28 cellular contexts compared by ENCODE assay signal in the genomic region with DNA sequence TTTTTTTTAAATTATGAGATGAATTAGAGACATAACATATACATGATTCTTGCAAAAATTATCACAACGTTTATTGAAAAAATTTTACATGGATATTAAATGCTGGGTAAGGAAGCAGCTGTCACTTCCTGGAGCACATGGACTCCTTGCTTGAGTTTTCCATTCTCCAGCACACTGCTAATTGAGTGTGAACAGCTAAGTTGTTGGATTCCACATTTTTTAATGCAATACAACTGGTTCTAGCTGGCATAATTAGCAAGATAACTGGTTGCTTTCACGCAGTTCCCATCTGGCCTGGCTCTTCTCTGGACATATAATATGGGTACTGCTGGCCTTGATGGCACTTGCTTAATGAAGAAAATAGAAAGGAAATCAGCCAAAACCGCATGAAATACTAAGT. TPM values are rescaled to one million over a fixed set of nuclear protein-coding genes. Genes with fewer than 3 reads are reported as not detected.
"Had no signal": no experiment of that assay in that cellular context is flagged by ENCODE, and none has a peak within 500 bp of the region (broad histone marks: within the 10 kb centered on the region; RNA-seq: fewer than 3 reads in every experiment).

No MANE protein-coding gene starts in this region.

- H3K27ac ChIP-seq: cardiac muscle cell, dorsolateral prefrontal cortex, epithelial cell of prostate, foreskin keratinocyte, prostate gland, right atrium auricular region, stomach, upper lobe of left lung had no signal

- H3K4me1 ChIP-seq: foreskin keratinocyte, prostate gland, right atrium auricular region, stomach, upper lobe of left lung had no signal

- DNase-seq: activated CD4-positive, alpha-beta T cell treated with anti-CD3 and anti-CD28 coated beads for 48 hours; activated CD8-positive, alpha-beta T cell treated with anti-CD3 and anti-CD28 coated beads for 36 hours; activated naive CD4-positive, alpha-beta T cell treated with Interleukin-2 at 50 U/mL for 16 hours; activated naive CD8-positive, alpha-beta T cell treated with anti-CD3 and anti-CD28 coated beads, Interleukin-2, amount 10 ng/mL, durations not matched to agents 7 days and 5 days; activated T-cell treated with anti-CD3 and anti-CD28 coated beads, Interleukin-2, amount 50 U/mL, for 1 hour; amygdala; dorsolateral prefrontal cortex; foreskin keratinocyte; glutamatergic neuron; hippocampal formation; islet precursor cell; midbrain; small intestine; stimulated activated CD4-positive, alpha-beta T cell treated with anti-CD3 and anti-CD28 coated beads, Interleukin-15, amount 100 ng/mL, for 24 hours; stimulated activated CD4-positive, alpha-beta T cell treated with anti-CD3 and anti-CD28 coated beads, Interleukin-2, amount 100 ng/mL, for 48 hours; stomach; upper lobe of left lung had no signal

- H3K36me3 ChIP-seq: cardiac muscle cell, prostate gland, right atrium auricular region, stomach, upper lobe of left lung had no signal

- H3K9me3 ChIP-seq: prostate gland, right atrium auricular region, stomach, upper lobe of left lung had no signal

- ATAC-seq: activated CD8-positive, alpha-beta T cell treated with anti-CD3 and anti-CD28 coated beads for 36 hours; activated T-helper 17 cell treated with anti-CD3 and anti-CD28 coated beads, Interleukin-2, amount 50 U/mL, for 72 hours; foreskin keratinocyte; left lobe of liver; WTC11 had no signal

- H3K4me3 ChIP-seq: cardiac muscle cell, dorsolateral prefrontal cortex, prostate gland, right atrium auricular region, stomach, upper lobe of left lung had no signal

- H3K27me3 ChIP-seq: cardiac muscle cell, dorsolateral prefrontal cortex, foreskin keratinocyte, right atrium auricular region, stomach, upper lobe of left lung had no signal

RNA-seq across cellular contexts. Expression of a gene that starts 26.5 kb away (rescaled TPM):
- total RNA-seq: activated CD8-positive, alpha-beta T cell treated with anti-CD3 and anti-CD28 coated beads for 36 hours; activated naive CD8-positive, alpha-beta T cell treated with anti-CD3 and anti-CD28 coated beads, Interleukin-2, amount 10 ng/mL, durations not matched to agents 7 days and 5 days; activated T-helper 17 cell treated with anti-CD3 and anti-CD28 coated beads, Interleukin-2, amount 50 U/mL, for 72 hours; cardiac muscle cell; dorsolateral prefrontal cortex; fibroblast of lung; foreskin keratinocyte; left lobe of liver; lung microvascular endothelial cell; neural crest cell; osteoblast; prostate gland; right atrium auricular region; stomach; upper lobe of left lung; WTC11 had no signal
- polyA plus RNA-seq: cardiac muscle cell, fibroblast of lung, foreskin keratinocyte, small intestine, stomach had no signal
